In the genomic region with DNA sequence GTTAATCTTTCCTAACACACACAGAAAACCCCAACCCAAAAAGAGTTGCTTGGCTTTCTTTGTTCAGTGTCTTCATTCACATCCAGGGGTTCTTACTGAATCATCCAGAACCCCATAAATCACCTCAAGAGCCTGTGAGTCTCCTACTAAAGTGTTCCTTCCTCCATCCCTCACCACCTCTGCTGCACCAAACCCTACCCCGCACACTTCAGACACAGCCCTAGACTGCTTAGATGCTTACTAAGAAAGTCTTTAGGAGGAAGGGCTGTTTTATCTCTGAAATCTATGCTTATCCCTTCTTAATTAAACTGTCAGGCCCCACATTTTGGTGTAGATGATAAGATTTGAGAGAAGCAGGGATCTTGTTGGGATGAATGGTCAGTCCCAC, we compare ENCODE assay signal across 16 cellular contexts.
DNase-seq lines count a peak whose midpoint lies in the region; ATAC-seq and TF ChIP-seq lines count a peak whose summit lies in the region.
"Had no signal": no experiment of that assay in that cellular context is flagged by ENCODE, and none has a peak within 500 bp of the region (broad histone marks: within the 10 kb centered on the region; RNA-seq: fewer than 3 reads in every experiment).

No MANE protein-coding gene starts in this region.

- DNase-seq in activated CD4-positive, alpha-beta memory T cell treated with anti-CD3 and anti-CD28 coated beads for 36 hours = no peak
- DNase-seq in activated CD4-positive, alpha-beta memory T cell treated with anti-CD3 and anti-CD28 coated beads, Interleukin-2, amount 10 ng/mL, durations not matched to agents 7 days and 5 days = no peak
- no peak for DNase-seq in lung (ENCODE audit: low spot score)
- DNase-seq in stimulated activated naive CD8-positive, alpha-beta T cell treated with anti-CD3 and anti-CD28 coated beads, Interleukin-15, amount 100 ng/mL, for 72 hours = no peak
- no peak for DNase-seq in HT-29 (ENCODE audit: low spot score)
- DNase-seq: ACHN; activated CD8-positive, alpha-beta memory T cell treated with anti-CD3 and anti-CD28 coated beads, Interleukin-2, amount 50 U/mL, for 4 hours; DMS153; Kasumi-1; PC-9; stimulated activated CD4-positive, alpha-beta T cell treated with anti-CD3 and anti-CD28 coated beads, Interleukin-4, amount 100 ng/mL, for 1 hour; T1000 had no signal

- WGBS in lung, 2 donors = 63 to 85% methylated on average over 1 of the region's 1 CpG

- POLR2A ChIA-PET in activated CD4-positive, alpha-beta memory T cell treated with anti-CD3 and anti-CD28 coated beads for 36 hours (lab: Charles Lee) = no interaction called here
- POLR2A ChIA-PET in activated CD4-positive, alpha-beta memory T cell treated with anti-CD3 and anti-CD28 coated beads, Interleukin-2, amount 10 ng/mL, durations not matched to agents 7 days and 5 days (lab: Charles Lee) = no interaction called here

- H3K27ac Mint-ChIP-seq in activated CD4-positive, alpha-beta memory T cell treated with anti-CD3 and anti-CD28 coated beads for 36 hours = peak overlapping the region; percentile 13
- no peak overlapping the region for H3K27ac Mint-ChIP-seq in activated CD4-positive, alpha-beta memory T cell treated with anti-CD3 and anti-CD28 coated beads, Interleukin-2, amount 10 ng/mL, durations not matched to agents 7 days and 5 days
- H3K27ac Mint-ChIP-seq in stimulated activated naive CD8-positive, alpha-beta T cell treated with anti-CD3 and anti-CD28 coated beads, Interleukin-15, amount 100 ng/mL, for 72 hours = peak overlapping the region in 1 of 2 donors; percentile 34

- ATAC-seq in lung (ENCODE audit: insufficient read depth, low FRiP score) = no peak
- ATAC-seq in stimulated activated naive CD8-positive, alpha-beta T cell treated with anti-CD3 and anti-CD28 coated beads, Interleukin-15, amount 100 ng/mL, for 72 hours = peak; percentile 35
- no peak for ATAC-seq in HG02970 (IDR thresholded peaks at IDR 0.05; ENCODE audit: low FRiP score, unreplicated experiment)
- ATAC-seq in GM18517 (IDR thresholded peaks at IDR 0.05; ENCODE audit: unreplicated experiment) = no peak

- no peak overlapping the region for H3K4me3 ChIP-seq in lung
- H3K4me3 ChIP-seq: HAP-1, PC-9 had no signal

- H3K27me3 ChIP-seq in lung (ENCODE audit: control insufficient read depth, insufficient read depth) = no peaks in the 10 kb centered on the region

- H3K36me3 Mint-ChIP-seq in activated CD4-positive, alpha-beta memory T cell treated with anti-CD3 and anti-CD28 coated beads for 36 hours = no peaks in the 10 kb centered on the region
- H3K36me3 Mint-ChIP-seq in activated CD4-positive, alpha-beta memory T cell treated with anti-CD3 and anti-CD28 coated beads, Interleukin-2, amount 10 ng/mL, durations not matched to agents 7 days and 5 days (ENCODE audit: low read depth) = peaks cover 8% of the 10 kb centered on the region

- intact Hi-C loops in activated CD4-positive, alpha-beta memory T cell treated with anti-CD3 and anti-CD28 coated beads for 36 hours (cut with micrococcal nuclease) = no loop called here

- no peaks in the 10 kb centered on the region for H3K4me1 Mint-ChIP-seq in activated CD4-positive, alpha-beta memory T cell treated with anti-CD3 and anti-CD28 coated beads for 36 hours (ENCODE audit: low read depth)
- peaks cover 10% of the 10 kb centered on the region for H3K4me1 Mint-ChIP-seq in activated CD4-positive, alpha-beta memory T cell treated with anti-CD3 and anti-CD28 coated beads, Interleukin-2, amount 10 ng/mL, durations not matched to agents 7 days and 5 days
- peaks cover 10% of the 10 kb centered on the region for H3K4me1 Mint-ChIP-seq in stimulated activated naive CD8-positive, alpha-beta T cell treated with anti-CD3 and anti-CD28 coated beads, Interleukin-15, amount 100 ng/mL, for 72 hours

- H3K27me3 Mint-ChIP-seq in activated CD4-positive, alpha-beta memory T cell treated with anti-CD3 and anti-CD28 coated beads for 36 hours = no peaks in the 10 kb centered on the region
- H3K27me3 Mint-ChIP-seq in activated CD4-positive, alpha-beta memory T cell treated with anti-CD3 and anti-CD28 coated beads, Interleukin-2, amount 10 ng/mL, durations not matched to agents 7 days and 5 days = no peaks in the 10 kb centered on the region
- H3K27me3 Mint-ChIP-seq in stimulated activated naive CD8-positive, alpha-beta T cell treated with anti-CD3 and anti-CD28 coated beads, Interleukin-15, amount 100 ng/mL, for 72 hours = no peaks in the 10 kb centered on the region

- H3K36me3 ChIP-seq in lung (ENCODE audit: control insufficient read depth in 2 of 2, insufficient read depth in 2 of 2, low read length in 2 of 2) = no peaks in the 10 kb centered on the region
- H3K36me3 ChIP-seq: HAP-1 had no signal

- TF ChIP-seq CTCF in VCaP (conservative IDR thresholded peaks at IDR 0.05) (no peak), lung (IDR thresholded peaks at IDR 0.05; ENCODE audit: control extremely low read depth, extremely low read depth) (no peak)

- peak overlapping the region; percentile 91 for H3K27ac ChIP-seq in VCaP
- H3K27ac ChIP-seq in lung (ENCODE audit: low read depth in 1 of 2, low read length in 1 of 2) = peak overlapping the region; percentile 16 to 45
- H3K27ac ChIP-seq: PC-9 had no signal

- no peaks in the 10 kb centered on the region for H3K9me3 ChIP-seq in lung (ENCODE audit: control insufficient read depth in 2 of 2, insufficient read depth in 1 of 2, low read length in 1 of 2)

- CTCF ChIA-PET in activated CD4-positive, alpha-beta memory T cell treated with anti-CD3 and anti-CD28 coated beads for 36 hours (lab: Charles Lee) = no interaction called here
- CTCF ChIA-PET in activated CD4-positive, alpha-beta memory T cell treated with anti-CD3 and anti-CD28 coated beads, Interleukin-2, amount 10 ng/mL, durations not matched to agents 7 days and 5 days (lab: Charles Lee) = no interaction called here

- no peaks in the 10 kb centered on the region for H3K4me1 ChIP-seq in lung (ENCODE audit: control insufficient read depth in 2 of 2, insufficient read depth in 2 of 2, low read length in 2 of 2)

- no peaks in the 10 kb centered on the region for H3K9me3 Mint-ChIP-seq in activated CD4-positive, alpha-beta memory T cell treated with anti-CD3 and anti-CD28 coated beads for 36 hours
- H3K9me3 Mint-ChIP-seq in activated CD4-positive, alpha-beta memory T cell treated with anti-CD3 and anti-CD28 coated beads, Interleukin-2, amount 10 ng/mL, durations not matched to agents 7 days and 5 days = peaks cover 15% of the 10 kb centered on the region
- H3K9me3 Mint-ChIP-seq in stimulated activated naive CD8-positive, alpha-beta T cell treated with anti-CD3 and anti-CD28 coated beads, Interleukin-15, amount 100 ng/mL, for 72 hours = peaks cover 0 to 9% of the 10 kb centered on the region in 2 donors

- H3K4me3 Mint-ChIP-seq in activated CD4-positive, alpha-beta memory T cell treated with anti-CD3 and anti-CD28 coated beads for 36 hours = no peak overlapping the region
- H3K4me3 Mint-ChIP-seq in activated CD4-positive, alpha-beta memory T cell treated with anti-CD3 and anti-CD28 coated beads, Interleukin-2, amount 10 ng/mL, durations not matched to agents 7 days and 5 days = no peak overlapping the region
- no peak overlapping the region for H3K4me3 Mint-ChIP-seq in stimulated activated naive CD8-positive, alpha-beta T cell treated with anti-CD3 and anti-CD28 coated beads, Interleukin-15, amount 100 ng/mL, for 72 hours
